Comparison of ENCODE assay signal across 8 cellular contexts in the genomic region with DNA sequence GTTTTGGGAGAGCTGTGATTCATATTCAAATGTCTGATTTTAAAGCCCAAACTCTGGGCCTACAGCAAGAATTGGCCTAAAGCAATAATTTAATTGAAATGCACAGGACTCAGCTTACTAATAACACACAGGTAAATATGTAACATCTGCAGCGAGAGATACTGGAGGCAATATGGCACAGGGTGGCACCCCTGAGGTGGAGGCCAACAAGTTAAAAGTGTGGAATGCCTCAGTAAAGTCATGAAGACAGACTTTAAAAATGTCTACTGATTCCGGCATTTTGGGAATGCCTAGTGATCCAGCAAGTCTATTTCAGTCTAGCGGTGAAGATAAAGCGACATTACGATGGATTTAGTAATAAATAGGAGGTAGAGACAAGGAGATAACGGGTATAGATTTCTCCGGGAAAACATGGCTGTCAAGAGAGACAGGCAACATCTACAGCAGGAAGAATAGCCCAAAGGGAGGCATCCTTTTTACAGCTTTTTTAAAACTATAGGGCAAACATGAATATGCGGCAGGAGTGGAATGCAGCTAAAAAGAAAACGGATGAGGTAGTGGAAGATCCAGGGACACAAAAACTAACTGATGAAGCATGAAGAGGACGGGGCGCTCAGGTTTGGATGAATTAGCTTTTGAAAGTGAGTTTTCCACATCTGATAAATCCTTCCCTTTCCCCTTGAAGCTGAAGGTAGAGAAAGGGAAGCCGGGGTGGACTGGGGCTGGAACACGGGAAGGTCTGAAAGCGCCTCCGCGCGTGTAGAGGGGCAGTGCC. TPM values are rescaled to one million over a fixed set of nuclear protein-coding genes. Genes with fewer than 3 reads are reported as not detected.
DNase-seq lines count a peak whose midpoint lies in the region; ATAC-seq and TF ChIP-seq lines count a peak whose summit lies in the region.

No MANE protein-coding gene starts in this region.

- peaks cover 19 to 24% (median 22%) of the 10 kb centered on the region in 3 donors for H3K4me1 Mint-ChIP-seq in CD8-positive, alpha-beta memory T cell
- peaks cover 18% of the 10 kb centered on the region for H3K4me1 Mint-ChIP-seq in neural progenitor cell

- peaks cover 0 to 6% (median 0%) of the 10 kb centered on the region in 3 donors for H3K36me3 Mint-ChIP-seq in CD8-positive, alpha-beta memory T cell
- peaks cover 18% of the 10 kb centered on the region for H3K36me3 Mint-ChIP-seq in neural progenitor cell

- no peaks in the 10 kb centered on the region for H4K20me1 ChIP-seq in neural progenitor cell (ENCODE audit: low read depth)

- peak overlapping the region; percentile 17 to 95 (median 75) for H3K27ac Mint-ChIP-seq in CD8-positive, alpha-beta memory T cell
- no peak overlapping the region for H3K27ac Mint-ChIP-seq in neural progenitor cell

- 48 to 49% methylated on average over 17 of the region's 17 CpGs for WGBS in ectodermal cell, 2 experiments

- peaks cover 13% of the 10 kb centered on the region for H3F3A ChIP-seq in neural progenitor cell (ENCODE audit: low read depth)

- peak overlapping the region; percentile 88 for H3K4me3 ChIP-seq in CD8-positive, alpha-beta memory T cell (ENCODE audit: low read length)
- peak overlapping the region; percentile 87 for H3K4me3 ChIP-seq in LNCaP clone FGC (ENCODE audit: low read depth, low read length)
- peak overlapping the region; percentile 60 for H3K4me3 ChIP-seq in ectodermal cell (ENCODE audit: insufficient read depth, low read depth, low read length)
- H3K4me3 ChIP-seq in neural progenitor cell: peak overlapping the region; percentile 52

- peak overlapping the region; percentile 82 for H2AFZ ChIP-seq in neural progenitor cell (replicated peaks)

- peak overlapping the region; percentile 88 to 98 (median 96) for H3K4me3 Mint-ChIP-seq in CD8-positive, alpha-beta memory T cell
- H3K4me3 Mint-ChIP-seq in neural progenitor cell: peak overlapping the region; percentile 86

- TF ChIP-seq CTCF in LNCaP clone FGC (IDR thresholded peaks at IDR 0.05; ENCODE audit: control insufficient read depth, extremely low read depth, insufficient read depth) (no peak), neural progenitor cell (IDR thresholded peaks at IDR 0.05) (no peak)

- no peaks in the 10 kb centered on the region for H3K36me3 ChIP-seq in CD8-positive, alpha-beta memory T cell (ENCODE audit: insufficient read depth, low read length)
- no peaks in the 10 kb centered on the region for H3K36me3 ChIP-seq in ectodermal cell (ENCODE audit: control insufficient read depth, insufficient read depth, low read length)
- no peaks in the 10 kb centered on the region for H3K36me3 ChIP-seq in neural progenitor cell

- POLR2A ChIA-PET in CD8-positive, alpha-beta memory T cell (lab: Charles Lee): no interaction called here

- no peaks in the 10 kb centered on the region for H3K27me3 ChIP-seq in CD8-positive, alpha-beta memory T cell (ENCODE audit: insufficient read depth, low read length, poor library complexity, severe bottlenecking)
- peaks cover 21% of the 10 kb centered on the region for H3K27me3 ChIP-seq in ectodermal cell (ENCODE audit: control insufficient read depth, insufficient read depth, low read length, poor library complexity, severe bottlenecking)
- peaks cover 31% of the 10 kb centered on the region for H3K27me3 ChIP-seq in neural progenitor cell

- no peak for DNase-seq in CD8-positive, alpha-beta memory T cell
- DNase-seq in LNCaP clone FGC (ENCODE audit: low read depth): no peak
- no peak for DNase-seq in neural progenitor cell (ENCODE audit: low spot score)
- no peak for DNase-seq in NCI-H2227 treated with DMSO at 0.1 percent for 48 hours (lab: John Stamatoyannopoulos, UW)
- DNase-seq in NCI-H1092 (lab: John Stamatoyannopoulos, UW): no peak

- H3K4me1 ChIP-seq in CD8-positive, alpha-beta memory T cell (ENCODE audit: insufficient read depth, low read length): peaks cover 13% of the 10 kb centered on the region
- peaks cover 5% of the 10 kb centered on the region for H3K4me1 ChIP-seq in ectodermal cell (ENCODE audit: control insufficient read depth, insufficient read depth, low read length)
- peaks cover 7% of the 10 kb centered on the region for H3K4me1 ChIP-seq in neural progenitor cell

- H3K4me2 ChIP-seq in neural progenitor cell: peak overlapping the region; percentile 83

- ATAC-seq in HG03342 (IDR thresholded peaks at IDR 0.05; ENCODE audit: unreplicated experiment): no peak
- no peak for ATAC-seq in GM19397 (IDR thresholded peaks at IDR 0.05; ENCODE audit: unreplicated experiment)

- no peaks in the 10 kb centered on the region for H3K9me3 ChIP-seq in CD8-positive, alpha-beta memory T cell (ENCODE audit: low read length)
- H3K9me3 ChIP-seq in ectodermal cell (ENCODE audit: control insufficient read depth, low read length): no peaks in the 10 kb centered on the region
- H3K9me3 ChIP-seq in neural progenitor cell (ENCODE audit: low read depth): no peaks in the 10 kb centered on the region

- H3K27ac ChIP-seq in CD8-positive, alpha-beta memory T cell (ENCODE audit: low read depth, low read length): peak overlapping the region; percentile 79
- H3K27ac ChIP-seq in ectodermal cell (ENCODE audit: insufficient read depth, low read depth, low read length, poor library complexity, severe bottlenecking) (no peak overlapping the region), neural progenitor cell (no peak overlapping the region)

- peaks cover 0 to 1% of the 10 kb centered on the region in 2 donors for H3K27me3 Mint-ChIP-seq in CD8-positive, alpha-beta memory T cell
- H3K27me3 Mint-ChIP-seq in neural progenitor cell (ENCODE audit: insufficient read depth, low read depth): peaks cover 7% of the 10 kb centered on the region

- peaks cover 0 to 2% (median 0%) of the 10 kb centered on the region in 5 donors for H3K9me3 Mint-ChIP-seq in CD8-positive, alpha-beta memory T cell
- H3K9me3 Mint-ChIP-seq in neural progenitor cell: no peaks in the 10 kb centered on the region

- peaks cover 9% of the 10 kb centered on the region for H3K79me2 ChIP-seq in neural progenitor cell (ENCODE audit: low read depth)

- CTCF ChIA-PET in CD8-positive, alpha-beta memory T cell (lab: Charles Lee): interaction anchor here (1.1 kb wide), 1 partner anchor 16 kb away, joined by 3 read pairs; no protein-coding TSS in a partner anchor

- H3K9ac ChIP-seq in neural progenitor cell: no peak overlapping the region

RNA-seq across cellular contexts. Expression of a gene that starts 1.2 kb away (rescaled TPM):
- 1 to 10 TPM; 5.4 to 6.2 TPM for total RNA-seq in CD8-positive, alpha-beta memory T cell
- 0.87 TPM for polyA plus RNA-seq in CD8-positive, alpha-beta memory T cell
- 6.8 TPM for polyA plus RNA-seq in ectodermal cell (2013, experiment 1 of 4)
- 7.9 TPM for polyA plus RNA-seq in ectodermal cell (2013, experiment 2 of 4)
- 5.5 TPM for polyA plus RNA-seq in ectodermal cell (2013, experiment 3 of 4)
- 5.2 TPM for polyA plus RNA-seq in ectodermal cell (2013, experiment 4 of 4)
- 3.5 and 3.8 TPM in 2 replicates for total RNA-seq in neural progenitor cell (ENCODE audit: low replicate concordance)

RNA-seq across cellular contexts. Expression of a gene that starts 37.3 kb away (rescaled TPM):
- total RNA-seq in CD8-positive, alpha-beta memory T cell: 1 to 10 TPM in 1 of 2 experiments, under 1 TPM in 1; 0.77 to 1.5 TPM
- polyA plus RNA-seq in CD8-positive, alpha-beta memory T cell: 0.64 TPM
- 29.6 TPM for polyA plus RNA-seq in ectodermal cell (2013, experiment 1 of 4)
- polyA plus RNA-seq in ectodermal cell (2013, experiment 2 of 4): 26.0 TPM
- 25.0 TPM for polyA plus RNA-seq in ectodermal cell (2013, experiment 3 of 4)
- 24.5 TPM for polyA plus RNA-seq in ectodermal cell (2013, experiment 4 of 4)
- 21.5 and 32.2 TPM in 2 replicates for total RNA-seq in neural progenitor cell (ENCODE audit: low replicate concordance)
